1 cellular context compared by ENCODE assay signal in genomic region chr3:140510303-140510861, GRCh38.
A peak's percentile ranks its signal among the peaks of the same experiment; 100 is the strongest.
TF ChIP-seq lines count a peak whose summit lies in the region.

No MANE protein-coding gene starts in this region.

TF ChIP-seq in H1, 55 proteins besides CTCF, POLR2A, EP300 and RAD21 (continued from another document):
- TF ChIP-seq, protein P1, sequence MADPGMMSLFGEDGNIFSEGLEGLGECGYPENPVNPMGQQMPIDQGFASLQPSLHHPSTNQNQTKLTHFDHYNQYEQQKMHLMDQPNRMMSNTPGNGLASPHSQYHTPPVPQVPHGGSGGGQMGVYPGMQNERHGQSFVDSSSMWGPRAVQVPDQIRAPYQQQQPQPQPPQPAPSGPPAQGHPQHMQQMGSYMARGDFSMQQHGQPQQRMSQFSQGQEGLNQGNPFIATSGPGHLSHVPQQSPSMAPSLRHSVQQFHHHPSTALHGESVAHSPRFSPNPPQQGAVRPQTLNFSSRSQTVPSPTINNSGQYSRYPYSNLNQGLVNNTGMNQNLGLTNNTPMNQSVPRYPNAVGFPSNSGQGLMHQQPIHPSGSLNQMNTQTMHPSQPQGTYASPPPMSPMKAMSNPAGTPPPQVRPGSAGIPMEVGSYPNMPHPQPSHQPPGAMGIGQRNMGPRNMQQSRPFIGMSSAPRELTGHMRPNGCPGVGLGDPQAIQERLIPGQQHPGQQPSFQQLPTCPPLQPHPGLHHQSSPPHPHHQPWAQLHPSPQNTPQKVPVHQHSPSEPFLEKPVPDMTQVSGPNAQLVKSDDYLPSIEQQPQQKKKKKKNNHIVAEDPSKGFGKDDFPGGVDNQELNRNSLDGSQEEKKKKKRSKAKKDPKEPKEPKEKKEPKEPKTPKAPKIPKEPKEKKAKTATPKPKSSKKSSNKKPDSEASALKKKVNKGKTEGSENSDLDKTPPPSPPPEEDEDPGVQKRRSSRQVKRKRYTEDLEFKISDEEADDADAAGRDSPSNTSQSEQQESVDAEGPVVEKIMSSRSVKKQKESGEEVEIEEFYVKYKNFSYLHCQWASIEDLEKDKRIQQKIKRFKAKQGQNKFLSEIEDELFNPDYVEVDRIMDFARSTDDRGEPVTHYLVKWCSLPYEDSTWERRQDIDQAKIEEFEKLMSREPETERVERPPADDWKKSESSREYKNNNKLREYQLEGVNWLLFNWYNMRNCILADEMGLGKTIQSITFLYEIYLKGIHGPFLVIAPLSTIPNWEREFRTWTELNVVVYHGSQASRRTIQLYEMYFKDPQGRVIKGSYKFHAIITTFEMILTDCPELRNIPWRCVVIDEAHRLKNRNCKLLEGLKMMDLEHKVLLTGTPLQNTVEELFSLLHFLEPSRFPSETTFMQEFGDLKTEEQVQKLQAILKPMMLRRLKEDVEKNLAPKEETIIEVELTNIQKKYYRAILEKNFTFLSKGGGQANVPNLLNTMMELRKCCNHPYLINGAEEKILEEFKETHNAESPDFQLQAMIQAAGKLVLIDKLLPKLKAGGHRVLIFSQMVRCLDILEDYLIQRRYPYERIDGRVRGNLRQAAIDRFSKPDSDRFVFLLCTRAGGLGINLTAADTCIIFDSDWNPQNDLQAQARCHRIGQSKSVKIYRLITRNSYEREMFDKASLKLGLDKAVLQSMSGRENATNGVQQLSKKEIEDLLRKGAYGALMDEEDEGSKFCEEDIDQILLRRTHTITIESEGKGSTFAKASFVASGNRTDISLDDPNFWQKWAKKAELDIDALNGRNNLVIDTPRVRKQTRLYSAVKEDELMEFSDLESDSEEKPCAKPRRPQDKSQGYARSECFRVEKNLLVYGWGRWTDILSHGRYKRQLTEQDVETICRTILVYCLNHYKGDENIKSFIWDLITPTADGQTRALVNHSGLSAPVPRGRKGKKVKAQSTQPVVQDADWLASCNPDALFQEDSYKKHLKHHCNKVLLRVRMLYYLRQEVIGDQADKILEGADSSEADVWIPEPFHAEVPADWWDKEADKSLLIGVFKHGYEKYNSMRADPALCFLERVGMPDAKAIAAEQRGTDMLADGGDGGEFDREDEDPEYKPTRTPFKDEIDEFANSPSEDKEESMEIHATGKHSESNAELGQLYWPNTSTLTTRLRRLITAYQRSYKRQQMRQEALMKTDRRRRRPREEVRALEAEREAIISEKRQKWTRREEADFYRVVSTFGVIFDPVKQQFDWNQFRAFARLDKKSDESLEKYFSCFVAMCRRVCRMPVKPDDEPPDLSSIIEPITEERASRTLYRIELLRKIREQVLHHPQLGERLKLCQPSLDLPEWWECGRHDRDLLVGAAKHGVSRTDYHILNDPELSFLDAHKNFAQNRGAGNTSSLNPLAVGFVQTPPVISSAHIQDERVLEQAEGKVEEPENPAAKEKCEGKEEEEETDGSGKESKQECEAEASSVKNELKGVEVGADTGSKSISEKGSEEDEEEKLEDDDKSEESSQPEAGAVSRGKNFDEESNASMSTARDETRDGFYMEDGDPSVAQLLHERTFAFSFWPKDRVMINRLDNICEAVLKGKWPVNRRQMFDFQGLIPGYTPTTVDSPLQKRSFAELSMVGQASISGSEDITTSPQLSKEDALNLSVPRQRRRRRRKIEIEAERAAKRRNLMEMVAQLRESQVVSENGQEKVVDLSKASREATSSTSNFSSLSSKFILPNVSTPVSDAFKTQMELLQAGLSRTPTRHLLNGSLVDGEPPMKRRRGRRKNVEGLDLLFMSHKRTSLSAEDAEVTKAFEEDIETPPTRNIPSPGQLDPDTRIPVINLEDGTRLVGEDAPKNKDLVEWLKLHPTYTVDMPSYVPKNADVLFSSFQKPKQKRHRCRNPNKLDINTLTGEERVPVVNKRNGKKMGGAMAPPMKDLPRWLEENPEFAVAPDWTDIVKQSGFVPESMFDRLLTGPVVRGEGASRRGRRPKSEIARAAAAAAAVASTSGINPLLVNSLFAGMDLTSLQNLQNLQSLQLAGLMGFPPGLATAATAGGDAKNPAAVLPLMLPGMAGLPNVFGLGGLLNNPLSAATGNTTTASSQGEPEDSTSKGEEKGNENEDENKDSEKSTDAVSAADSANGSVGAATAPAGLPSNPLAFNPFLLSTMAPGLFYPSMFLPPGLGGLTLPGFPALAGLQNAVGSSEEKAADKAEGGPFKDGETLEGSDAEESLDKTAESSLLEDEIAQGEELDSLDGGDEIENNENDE (IDR thresholded peaks at IDR 0.05; ENCODE audit: insufficient replicate concordance, low read length), result no peak
- TF ChIP-seq CREB1 (IDR thresholded peaks at IDR 0.05), result no peak
- no peak for TF ChIP-seq MAX (IDR thresholded peaks at IDR 0.05)
- TF ChIP-seq BACH1 (IDR thresholded peaks at IDR 0.05; ENCODE audit: low read length), result peak; percentile 75
- TF ChIP-seq SAP30 (IDR thresholded peaks at IDR 0.05; ENCODE audit: insufficient read depth, insufficient replicate concordance, low read length), result peak; percentile 75
- TF ChIP-seq, protein P2, sequence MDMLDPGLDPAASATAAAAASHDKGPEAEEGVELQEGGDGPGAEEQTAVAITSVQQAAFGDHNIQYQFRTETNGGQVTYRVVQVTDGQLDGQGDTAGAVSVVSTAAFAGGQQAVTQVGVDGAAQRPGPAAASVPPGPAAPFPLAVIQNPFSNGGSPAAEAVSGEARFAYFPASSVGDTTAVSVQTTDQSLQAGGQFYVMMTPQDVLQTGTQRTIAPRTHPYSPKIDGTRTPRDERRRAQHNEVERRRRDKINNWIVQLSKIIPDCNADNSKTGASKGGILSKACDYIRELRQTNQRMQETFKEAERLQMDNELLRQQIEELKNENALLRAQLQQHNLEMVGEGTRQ (IDR thresholded peaks at IDR 0.05; ENCODE audit: low read length), result no peak
- TF ChIP-seq NANOG (IDR thresholded peaks at IDR 0.05; ENCODE audit: insufficient read depth, low read depth, low read length, poor library complexity, severe bottlenecking), result no peak
- 0 out of 2 replicates have a peak, but pooled peaks have one; percentile 2 for TF ChIP-seq SP1 (IDR thresholded peaks at IDR 0.05; ENCODE audit: low read depth, low read length)
- no peak for TF ChIP-seq CHD1 (IDR thresholded peaks at IDR 0.05; ENCODE audit: low read depth, low read length)
